Comparison of ENCODE assay signal across 8 cellular contexts in genomic region chr9:128648206-128648605, GRCh38. TPM values are rescaled to one million over a fixed set of nuclear protein-coding genes. Genes with fewer than 3 reads are reported as not detected.
A peak's percentile ranks its signal among the peaks of the same experiment; 100 is the strongest.
DNase-seq lines count a peak whose midpoint lies in the region; TF ChIP-seq lines count a peak whose summit lies in the region.
"Not testable (repeated sequence)": the region's sequence is repeated elsewhere in the genome, so short reads cannot be mapped to it uniquely, and the experiment has no call there.

No MANE protein-coding gene starts in this region.

- H3K27ac ChIP-seq in MM.1S (ENCODE audit: low read length); colonic mucosa: not testable (repeated sequence)

- H3K79me2 ChIP-seq in MM.1S (ENCODE audit: low read length) = peaks cover 22% of the 10 kb centered on the region

- DNase-seq in DMS53 (lab: John Stamatoyannopoulos, UW) = peak; percentile 53
- peak; percentile 39 for DNase-seq in MM.1S
- peak; percentile 15 for DNase-seq in T-helper 22 cell (ENCODE audit: low read depth)
- DNase-seq in activated T-cell treated with anti-CD3 and anti-CD28 coated beads, Interleukin-2, amount 50 U/mL, for 1 hour = peak; percentile 74
- peak; percentile 53 for DNase-seq in colonic mucosa
- peak; percentile 61 to 70 (median 63) for DNase-seq in immature natural killer cell
- peak; percentile 40 to 63 for DNase-seq in stimulated activated CD4-positive, alpha-beta T cell treated with anti-CD3 and anti-CD28 coated beads, Interleukin-12 subunit alpha, Interleukin-12 subunit beta, amount 100 ng/mL, for 24 hours (ENCODE audit: low read depth in 2 of 2)
- DNase-seq in stimulated activated naive CD4-positive, alpha-beta T cell treated with Interleukin-2 at 50 U/mL for 16 hours (lab: John Stamatoyannopoulos, UW) = peak; percentile 54

- not testable (repeated sequence) for H3K36me3 Mint-ChIP-seq in immature natural killer cell

- not testable (repeated sequence) for H4K20me1 ChIP-seq in MM.1S (ENCODE audit: insufficient read depth, low read length)

- H3K36me3 ChIP-seq in MM.1S (replicated peaks; ENCODE audit: insufficient read depth, low read length); colonic mucosa: not testable (repeated sequence)

- H2AFZ ChIP-seq in MM.1S (ENCODE audit: low read length) = not testable (repeated sequence)

- not testable (repeated sequence) for H3K4me3 ChIP-seq in MM.1S (ENCODE audit: low read length); colonic mucosa

- H3K9me3 Mint-ChIP-seq in immature natural killer cell = not testable (repeated sequence)

- H3K27ac Mint-ChIP-seq in immature natural killer cell = not testable (repeated sequence)

- not testable (repeated sequence) for H3F3A ChIP-seq in MM.1S (ENCODE audit: insufficient read depth, low read length)

- peak; percentile 15 for TF ChIP-seq CTCF in MM.1S (IDR thresholded peaks at IDR 0.05; ENCODE audit: low read length)
- TF ChIP-seq CTCF in colonic mucosa (IDR thresholded peaks at IDR 0.05) = peak; percentile 17

- not testable (repeated sequence) for H3K27me3 ChIP-seq in MM.1S (replicated peaks; ENCODE audit: insufficient read depth, low read length); colonic mucosa

- H3K4me1 Mint-ChIP-seq in immature natural killer cell = not testable (repeated sequence)

- not testable (repeated sequence) for H3K9me2 ChIP-seq in MM.1S (replicated peaks; ENCODE audit: insufficient read depth, low read length)

- not testable (repeated sequence) for H3K9ac ChIP-seq in MM.1S (ENCODE audit: low read length); colonic mucosa (ENCODE audit: low read depth in 2 of 2, low read length in 2 of 2)

- intact Hi-C loops in colonic mucosa (cut with DNase I) = not testable (repeated sequence)

- not testable (repeated sequence) for H3K9me3 ChIP-seq in MM.1S (replicated peaks; ENCODE audit: insufficient read depth, low read length); colonic mucosa

- not testable (repeated sequence) for H3K4me1 ChIP-seq in MM.1S (ENCODE audit: low read length); colonic mucosa

- H3K4me3 Mint-ChIP-seq in immature natural killer cell = not testable (repeated sequence)

- not testable (repeated sequence) for H3K27me3 Mint-ChIP-seq in immature natural killer cell (ENCODE audit: low read depth in 3 of 3)

- not testable (repeated sequence) for H3K4me2 ChIP-seq in MM.1S (ENCODE audit: low read depth, low read length)

RNA-seq across cellular contexts. Expression of gene DYNC2I2, which starts 8.4 kb away (rescaled TPM):
- total RNA-seq in colonic mucosa = 100 to 1,000 TPM in 1 of 2 donors, 10 to 100 TPM in 1; 39.7 to 152 TPM
- polyA plus RNA-seq in immature natural killer cell = 10 to 100 TPM in 1 of 3 donors, 1 to 10 TPM in 2; 1.6 to 10.8 (median 4.7) TPM

RNA-seq across cellular contexts. Expression of gene SET, which starts 40.8 kb away (rescaled TPM):
- total RNA-seq in colonic mucosa = 100 to 1,000 TPM; 222 to 348 TPM
- 100 to 1,000 TPM; 151 to 233 (median 232) TPM for polyA plus RNA-seq in immature natural killer cell

RNA-seq across cellular contexts. Expression of gene PKN3, which starts 54.1 kb away (rescaled TPM):
- total RNA-seq in colonic mucosa = 1 to 10 TPM; 2.8 to 7.5 TPM
- polyA plus RNA-seq in immature natural killer cell = 1 to 10 TPM; 2.1 to 3.9 (median 2.9) TPM

Comparison
In these comparisons a context has a peak if more than half of its experiments do, and no peak if none do; other contexts are left out.
1. DNase-seq: peak in every context shown above with its lines; median percentile 74 in activated T-cell treated with anti-CD3 and anti-CD28 coated beads, Interleukin-2, amount 50 U/mL, for 1 hour; 63 in immature natural killer cell; 54 in stimulated activated naive CD4-positive, alpha-beta T cell treated with Interleukin-2 at 50 U/mL for 16 hours; 53 in DMS53; 53 in colonic mucosa; 52 in stimulated activated CD4-positive, alpha-beta T cell treated with anti-CD3 and anti-CD28 coated beads, Interleukin-12 subunit alpha, Interleukin-12 subunit beta, amount 100 ng/mL, for 24 hours; 39 in MM.1S; 15 in T-helper 22 cell.